ENCODE assay signal across 1 cellular context in the genomic region with DNA sequence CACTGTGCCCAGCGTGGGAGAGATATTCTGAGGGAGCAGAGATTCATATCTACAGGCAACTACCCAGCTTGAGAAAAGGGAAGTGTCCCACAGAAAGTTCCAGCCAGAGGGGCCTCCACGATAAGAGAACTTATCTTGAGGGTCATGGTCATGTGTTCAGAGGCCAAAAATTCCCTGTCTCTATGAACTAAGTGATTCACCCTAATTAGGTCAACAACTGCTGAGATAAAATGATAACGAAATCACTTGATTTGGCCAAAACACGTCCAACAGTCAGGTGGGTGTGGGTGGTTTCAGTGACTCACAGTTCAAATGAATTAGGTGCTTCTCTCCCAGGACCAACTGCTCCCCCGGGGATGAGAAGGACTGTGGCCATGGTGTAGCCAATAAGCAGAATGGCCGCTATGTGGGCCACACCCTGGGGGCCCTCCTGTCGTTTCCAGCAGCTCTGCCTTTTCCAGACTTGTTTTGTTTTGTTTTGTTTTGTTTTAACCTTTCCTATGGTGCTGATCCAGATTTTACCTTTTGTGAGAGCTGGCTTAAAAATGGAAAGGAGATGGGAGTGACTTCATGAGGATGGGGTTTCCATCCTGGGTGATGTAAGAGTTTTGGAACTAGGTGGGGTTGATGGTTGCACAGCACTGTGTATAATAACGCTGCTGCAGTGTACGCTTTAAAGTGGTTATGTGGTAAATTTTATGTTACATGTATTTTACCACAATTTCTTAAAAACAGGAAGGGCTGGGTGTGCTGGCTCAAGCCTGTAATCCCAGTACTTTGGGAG.
TF ChIP-seq lines count a peak whose summit lies in the region.

No MANE protein-coding gene starts in this region.

TF ChIP-seq in HepG2, 621 proteins besides CTCF, POLR2A, EP300 and RAD21 (continued from another document):
- TF ChIP-seq CBX2 (IDR thresholded peaks at IDR 0.05; ENCODE audit: low read depth, low read length) (no peak), CBX2 (CRISPR knock-in tag; IDR thresholded peaks at IDR 0.05; ENCODE audit: low read depth) (no peak), WIZ (CRISPR knock-in tag; IDR thresholded peaks at IDR 0.05) (no peak), ZNF446 (CRISPR knock-in tag; IDR thresholded peaks at IDR 0.05) (no peak), NFRKB (IDR thresholded peaks at IDR 0.05) (no peak), U2AF1 (optimal IDR thresholded peaks at IDR 0.05; ENCODE audit: low read depth, low read length) (no peak), ZNF557 (CRISPR knock-in tag; IDR thresholded peaks at IDR 0.05) (no peak), PAF1 (CRISPR knock-in tag; IDR thresholded peaks at IDR 0.05) (no peak)
- TF ChIP-seq, protein P1, sequence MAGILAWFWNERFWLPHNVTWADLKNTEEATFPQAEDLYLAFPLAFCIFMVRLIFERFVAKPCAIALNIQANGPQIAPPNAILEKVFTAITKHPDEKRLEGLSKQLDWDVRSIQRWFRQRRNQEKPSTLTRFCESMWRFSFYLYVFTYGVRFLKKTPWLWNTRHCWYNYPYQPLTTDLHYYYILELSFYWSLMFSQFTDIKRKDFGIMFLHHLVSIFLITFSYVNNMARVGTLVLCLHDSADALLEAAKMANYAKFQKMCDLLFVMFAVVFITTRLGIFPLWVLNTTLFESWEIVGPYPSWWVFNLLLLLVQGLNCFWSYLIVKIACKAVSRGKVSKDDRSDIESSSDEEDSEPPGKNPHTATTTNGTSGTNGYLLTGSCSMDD (CRISPR knock-in tag; IDR thresholded peaks at IDR 0.05) = no peak
